In genomic region chr7:24963218-24963617, GRCh38 we compare ENCODE assay signal across 9 cellular contexts. TPM values are rescaled to one million over a fixed set of nuclear protein-coding genes. Genes with fewer than 3 reads are reported as not detected.
DNase-seq lines count a peak whose midpoint lies in the region; ATAC-seq and TF ChIP-seq lines count a peak whose summit lies in the region.
"Had no signal": no experiment of that assay in that cellular context is flagged by ENCODE, and none has a peak within 500 bp of the region (broad histone marks: within the 10 kb centered on the region; RNA-seq: fewer than 3 reads in every experiment).

No MANE protein-coding gene starts in this region.

- H3K27ac Mint-ChIP-seq in stimulated activated memory B cell treated with anti-CD40 and anti-IgM and Interleukin-4, amounts not matched to agents 10 μg/mL and 1 μg/mL and 100 μg/mL, for 72 hours = peak overlapping the region; percentile 93
- no peak overlapping the region for H3K27ac Mint-ChIP-seq in endodermal cell

- no peaks in the 10 kb centered on the region for H3K27me3 ChIP-seq in endodermal cell (ENCODE audit: control insufficient read depth, insufficient read depth, low read length, poor library complexity, severe bottlenecking)

- no peak overlapping the region for H3K27ac ChIP-seq in endodermal cell (ENCODE audit: low read depth, low read length)

- no peak for TF ChIP-seq CTCF in endodermal cell (conservative IDR thresholded peaks at IDR 0.05)

- H3K36me3 ChIP-seq in endodermal cell (ENCODE audit: control insufficient read depth, insufficient read depth, low read length) = no peaks in the 10 kb centered on the region

- no peaks in the 10 kb centered on the region for H3K4me1 ChIP-seq in endodermal cell (ENCODE audit: control insufficient read depth, insufficient read depth, low read length)

- H3K9ac ChIP-seq in endodermal cell (ENCODE audit: extremely low read depth, low read length, poor library complexity, severe bottlenecking) = no peak overlapping the region

- WGBS in endodermal cell (ENCODE audit: insufficient coverage in 1 of 2, insufficient read length in 1 of 2), 2 experiments = 94% methylated on average over 2 of the region's 2 CpGs; no CpG with 5 or more reads in 1 of the 2 experiments

- ATAC-seq in GM18861 (IDR thresholded peaks at IDR 0.05; ENCODE audit: unreplicated experiment) = peak; percentile 21
- ATAC-seq in HG03460 (IDR thresholded peaks at IDR 0.05; ENCODE audit: unreplicated experiment) = peak; percentile 36
- ATAC-seq in stimulated activated memory B cell treated with anti-CD40 and anti-IgM and Interleukin-4, amounts not matched to agents 10 μg/mL and 1 μg/mL and 100 μg/mL, for 72 hours = peak; percentile 92
- ATAC-seq: Panc1 had no signal

- H3K9me3 Mint-ChIP-seq in stimulated activated memory B cell treated with anti-CD40 and anti-IgM and Interleukin-4, amounts not matched to agents 10 μg/mL and 1 μg/mL and 100 μg/mL, for 72 hours = no peaks in the 10 kb centered on the region
- H3K9me3 Mint-ChIP-seq in endodermal cell = no peaks in the 10 kb centered on the region

- no peak overlapping the region for H3K4me3 ChIP-seq in endodermal cell (ENCODE audit: low read length)

- peak; percentile 6 for DNase-seq in activated CD4-positive, alpha-beta T cell treated with anti-CD3 and anti-CD28 coated beads, Interleukin-2, amount 50 U/mL, for 1 hour
- peak; percentile 86 for DNase-seq in globus pallidus (ENCODE audit: low spot score)
- DNase-seq in NCI-H1417 (lab: John Stamatoyannopoulos, UW) = no peak
- DNase-seq in endodermal cell = no peak
- DNase-seq in NCI-H128 (lab: John Stamatoyannopoulos, UW; ENCODE audit: unreplicated experiment) = no peak

- no peaks in the 10 kb centered on the region for H3K9me3 ChIP-seq in endodermal cell (ENCODE audit: control insufficient read depth, low read length)

- H3K4me3 Mint-ChIP-seq in stimulated activated memory B cell treated with anti-CD40 and anti-IgM and Interleukin-4, amounts not matched to agents 10 μg/mL and 1 μg/mL and 100 μg/mL, for 72 hours = peak overlapping the region; percentile 67
- H3K4me3 Mint-ChIP-seq in endodermal cell = no peak overlapping the region

- H3K27me3 Mint-ChIP-seq in stimulated activated memory B cell treated with anti-CD40 and anti-IgM and Interleukin-4, amounts not matched to agents 10 μg/mL and 1 μg/mL and 100 μg/mL, for 72 hours = no peaks in the 10 kb centered on the region
- H3K27me3 Mint-ChIP-seq in endodermal cell (ENCODE audit: insufficient read depth) = no peaks in the 10 kb centered on the region

- peaks cover 5% of the 10 kb centered on the region for H3K36me3 Mint-ChIP-seq in stimulated activated memory B cell treated with anti-CD40 and anti-IgM and Interleukin-4, amounts not matched to agents 10 μg/mL and 1 μg/mL and 100 μg/mL, for 72 hours
- H3K36me3 Mint-ChIP-seq in endodermal cell (ENCODE audit: low read depth) = no peaks in the 10 kb centered on the region

- H3K4me1 Mint-ChIP-seq in stimulated activated memory B cell treated with anti-CD40 and anti-IgM and Interleukin-4, amounts not matched to agents 10 μg/mL and 1 μg/mL and 100 μg/mL, for 72 hours = peaks cover 90% of the 10 kb centered on the region
- H3K4me1 Mint-ChIP-seq in endodermal cell = peaks cover 25% of the 10 kb centered on the region

RNA-seq across cellular contexts. Expression of gene OSBPL3, which starts 16.8 kb away (rescaled TPM):
- total RNA-seq in endodermal cell = 10 to 100 TPM in 1 of 2 donors, 1 to 10 TPM in 1; 9.8 to 11.3 TPM
- polyA plus RNA-seq in endodermal cell (2013, experiment 1 of 2) = 6.3 TPM
- 5.8 TPM for polyA plus RNA-seq in endodermal cell (2013, experiment 2 of 2)

Comparison
In these comparisons a context has a peak if more than half of its experiments do, and no peak if none do; other contexts are left out.
1. ATAC-seq: peak in every context shown above with its lines; median percentile 92 in stimulated activated memory B cell treated with anti-CD40 and anti-IgM and Interleukin-4, amounts not matched to agents 10 μg/mL and 1 μg/mL and 100 μg/mL, for 72 hours; 36 in HG03460; 21 in GM18861.
2. DNase-seq: peak in activated CD4-positive, alpha-beta T cell treated with anti-CD3 and anti-CD28 coated beads, Interleukin-2, amount 50 U/mL, for 1 hour (single experiment) and globus pallidus (single experiment); none in NCI-H1417 (0 of 3), endodermal cell (single experiment) and NCI-H128 (single experiment).